Comparison of ENCODE assay signal across 1 cellular context in the genomic region with DNA sequence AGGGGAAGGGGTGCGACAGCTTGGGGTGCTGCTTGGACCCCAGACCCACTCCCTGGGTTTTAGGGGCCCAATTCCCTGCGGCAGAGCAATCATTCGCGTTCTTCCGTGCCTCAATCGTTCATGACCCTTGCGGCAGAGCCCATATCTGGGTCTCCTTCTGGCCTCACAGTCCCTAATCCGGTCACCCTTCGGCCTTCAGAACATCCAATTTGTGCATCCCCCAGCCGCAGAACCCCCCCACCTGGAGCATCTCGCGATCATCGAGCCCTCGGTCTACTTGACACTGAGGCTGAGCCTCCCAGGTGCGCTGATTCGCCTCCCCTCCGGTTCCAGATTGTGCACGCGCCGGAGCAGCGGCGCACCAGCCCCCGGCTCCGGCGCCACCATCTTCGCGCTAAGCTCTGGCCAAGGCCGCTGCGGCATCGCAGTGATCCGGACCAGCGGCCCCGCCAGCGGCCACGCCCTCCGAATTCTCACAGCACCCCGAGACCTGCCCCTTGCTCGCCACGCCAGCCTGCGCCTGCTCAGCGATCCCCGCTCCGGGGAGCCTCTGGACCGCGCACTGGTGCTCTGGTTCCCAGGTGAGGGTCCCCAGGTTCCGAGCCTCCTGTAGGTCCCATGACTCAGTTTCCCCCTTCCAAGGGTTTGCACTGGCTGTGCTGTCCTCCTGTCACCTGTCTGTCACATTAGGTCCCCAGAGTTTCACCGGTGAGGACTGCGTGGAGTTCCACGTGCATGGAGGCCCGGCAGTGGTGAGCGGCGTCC.
TF ChIP-seq lines count a peak whose summit lies in the region.

No MANE protein-coding gene starts in this region.

TF ChIP-seq in HepG2, 621 proteins besides CTCF, POLR2A, EP300 and RAD21 (continues in another document):
- no peak for TF ChIP-seq ZNF382 (CRISPR knock-in tag; IDR thresholded peaks at IDR 0.05; ENCODE audit: borderline replicate concordance)
- TF ChIP-seq AKNA (CRISPR knock-in tag; IDR thresholded peaks at IDR 0.05; ENCODE audit: borderline replicate concordance) = 0 out of 2 replicates have a peak, but pooled peaks have one; percentile 31
- TF ChIP-seq, protein P1, sequence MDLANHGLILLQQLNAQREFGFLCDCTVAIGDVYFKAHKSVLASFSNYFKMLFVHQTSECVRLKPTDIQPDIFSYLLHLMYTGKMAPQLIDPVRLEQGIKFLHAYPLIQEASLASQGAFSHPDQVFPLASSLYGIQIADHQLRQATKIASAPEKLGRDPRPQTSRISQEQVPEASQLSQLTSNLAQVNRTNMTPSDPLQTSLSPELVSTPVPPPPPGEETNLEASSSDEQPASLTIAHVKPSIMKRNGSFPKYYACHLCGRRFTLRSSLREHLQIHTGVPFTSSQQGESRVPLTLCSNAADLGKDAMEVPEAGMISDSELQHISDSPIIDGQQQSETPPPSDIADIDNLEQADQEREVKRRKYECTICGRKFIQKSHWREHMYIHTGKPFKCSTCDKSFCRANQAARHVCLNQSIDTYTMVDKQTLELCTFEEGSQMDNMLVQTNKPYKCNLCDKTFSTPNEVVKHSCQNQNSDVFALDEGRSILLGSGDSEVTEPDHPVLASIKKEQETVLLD (CRISPR knock-in tag; IDR thresholded peaks at IDR 0.05; ENCODE audit: low read depth) = no peak
- 0 out of 2 replicates have a peak, but pooled peaks have one; percentile 11 for TF ChIP-seq ZNF292 (CRISPR knock-in tag; IDR thresholded peaks at IDR 0.05; ENCODE audit: borderline replicate concordance, low read depth)
- peak; percentile 49; the same call in 1 of the 2 replicates for TF ChIP-seq ZNF367 (CRISPR knock-in tag; IDR thresholded peaks at IDR 0.05; ENCODE audit: borderline replicate concordance)
- 0 out of 2 replicates have a peak, but pooled peaks have one; percentile 15 for TF ChIP-seq ZNF614 (CRISPR knock-in tag; IDR thresholded peaks at IDR 0.05; ENCODE audit: borderline replicate concordance)
- no peak for TF ChIP-seq MAFG (CRISPR knock-in tag; IDR thresholded peaks at IDR 0.05)
- peak; percentile 17; the same call in 1 of the 2 replicates for TF ChIP-seq YEATS4 (CRISPR knock-in tag; IDR thresholded peaks at IDR 0.05; ENCODE audit: borderline replicate concordance)
- TF ChIP-seq FOSL1 (CRISPR knock-in tag; IDR thresholded peaks at IDR 0.05; ENCODE audit: borderline replicate concordance) = peak; percentile 46; the same call in 1 of the 2 replicates
- TF ChIP-seq ZNF451 (CRISPR knock-in tag; IDR thresholded peaks at IDR 0.05) = 0 out of 2 replicates have a peak, but pooled peaks have one; percentile 27
- TF ChIP-seq ZNF589 (CRISPR knock-in tag; conservative IDR thresholded peaks at IDR 0.05) = peak; percentile 22; the same call in 1 of the 2 replicates
- TF ChIP-seq KLF12 (CRISPR knock-in tag; IDR thresholded peaks at IDR 0.05; ENCODE audit: borderline replicate concordance) = peak; percentile 76; the same call in 1 of the 2 replicates
- TF ChIP-seq GATAD1 (CRISPR knock-in tag; IDR thresholded peaks at IDR 0.05) = no peak
- TF ChIP-seq ZMYM4 (CRISPR knock-in tag; IDR thresholded peaks at IDR 0.05) = 0 out of 2 replicates have a peak, but pooled peaks have one; percentile 5
- no peak for TF ChIP-seq THAP11 (CRISPR knock-in tag; IDR thresholded peaks at IDR 0.05)
- no peak for TF ChIP-seq FOXM1 (CRISPR knock-in tag; IDR thresholded peaks at IDR 0.05)
- TF ChIP-seq ZNF607 (CRISPR knock-in tag; IDR thresholded peaks at IDR 0.05; ENCODE audit: borderline replicate concordance) = peak; percentile 48; the same call in 1 of the 2 replicates
- TF ChIP-seq ZNF124 (CRISPR knock-in tag; IDR thresholded peaks at IDR 0.05) = no peak
- no peak for TF ChIP-seq FIP1L1 (IDR thresholded peaks at IDR 0.05; ENCODE audit: borderline replicate concordance, insufficient read depth, low read depth, low read length)
- no peak; the same call in 1 of the 2 replicates for TF ChIP-seq ZNF891 (CRISPR knock-in tag; IDR thresholded peaks at IDR 0.05)
- TF ChIP-seq ZFY (CRISPR knock-in tag; IDR thresholded peaks at IDR 0.05) = 0 out of 2 replicates have a peak, but pooled peaks have one; percentile 3
- TF ChIP-seq AGO2 (optimal IDR thresholded peaks at IDR 0.05; ENCODE audit: low read depth, low read length) = peak; percentile 84
- TF ChIP-seq ZNF138 (CRISPR knock-in tag; IDR thresholded peaks at IDR 0.05; ENCODE audit: low read depth) = no peak
- peak; percentile 22; the same call in 1 of the 2 replicates for TF ChIP-seq WIZ (CRISPR knock-in tag; IDR thresholded peaks at IDR 0.05)
- 0 out of 2 replicates have a peak, but pooled peaks have one; percentile 49 for TF ChIP-seq TEAD2 (CRISPR knock-in tag; IDR thresholded peaks at IDR 0.05)
- TF ChIP-seq KDM5B (CRISPR knock-in tag; IDR thresholded peaks at IDR 0.05; ENCODE audit: borderline replicate concordance) = 0 out of 2 replicates have a peak, but pooled peaks have one; percentile 43
- TF ChIP-seq ZNF562 (CRISPR knock-in tag; IDR thresholded peaks at IDR 0.05; ENCODE audit: borderline replicate concordance) = no peak
- no peak for TF ChIP-seq ZNF652 (CRISPR knock-in tag; IDR thresholded peaks at IDR 0.05; ENCODE audit: borderline replicate concordance, low read depth)
- peak; percentile 74 for TF ChIP-seq RBFOX2 (IDR thresholded peaks at IDR 0.05; ENCODE audit: low read depth, low read length)
- TF ChIP-seq, protein P2, sequence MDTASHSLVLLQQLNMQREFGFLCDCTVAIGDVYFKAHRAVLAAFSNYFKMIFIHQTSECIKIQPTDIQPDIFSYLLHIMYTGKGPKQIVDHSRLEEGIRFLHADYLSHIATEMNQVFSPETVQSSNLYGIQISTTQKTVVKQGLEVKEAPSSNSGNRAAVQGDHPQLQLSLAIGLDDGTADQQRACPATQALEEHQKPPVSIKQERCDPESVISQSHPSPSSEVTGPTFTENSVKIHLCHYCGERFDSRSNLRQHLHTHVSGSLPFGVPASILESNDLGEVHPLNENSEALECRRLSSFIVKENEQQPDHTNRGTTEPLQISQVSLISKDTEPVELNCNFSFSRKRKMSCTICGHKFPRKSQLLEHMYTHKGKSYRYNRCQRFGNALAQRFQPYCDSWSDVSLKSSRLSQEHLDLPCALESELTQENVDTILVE (CRISPR knock-in tag; IDR thresholded peaks at IDR 0.05) = no peak
- no peak for TF ChIP-seq ZNF503 (CRISPR knock-in tag; IDR thresholded peaks at IDR 0.05)
- 0 out of 2 replicates have a peak, but pooled peaks have one; percentile 51 for TF ChIP-seq ZBTB39 (CRISPR knock-in tag; IDR thresholded peaks at IDR 0.05)
- peak; percentile 73 for TF ChIP-seq CHD2 (IDR thresholded peaks at IDR 0.05; ENCODE audit: low read depth, low read length)
- 0 out of 2 replicates have a peak, but pooled peaks have one; percentile 28 for TF ChIP-seq KAT7 (CRISPR knock-in tag; IDR thresholded peaks at IDR 0.05; ENCODE audit: borderline replicate concordance)
- TF ChIP-seq ZNF337 (CRISPR knock-in tag; IDR thresholded peaks at IDR 0.05; ENCODE audit: borderline replicate concordance, low read depth) = 0 out of 2 replicates have a peak, but pooled peaks have one; percentile 10
- TF ChIP-seq, protein P3, sequence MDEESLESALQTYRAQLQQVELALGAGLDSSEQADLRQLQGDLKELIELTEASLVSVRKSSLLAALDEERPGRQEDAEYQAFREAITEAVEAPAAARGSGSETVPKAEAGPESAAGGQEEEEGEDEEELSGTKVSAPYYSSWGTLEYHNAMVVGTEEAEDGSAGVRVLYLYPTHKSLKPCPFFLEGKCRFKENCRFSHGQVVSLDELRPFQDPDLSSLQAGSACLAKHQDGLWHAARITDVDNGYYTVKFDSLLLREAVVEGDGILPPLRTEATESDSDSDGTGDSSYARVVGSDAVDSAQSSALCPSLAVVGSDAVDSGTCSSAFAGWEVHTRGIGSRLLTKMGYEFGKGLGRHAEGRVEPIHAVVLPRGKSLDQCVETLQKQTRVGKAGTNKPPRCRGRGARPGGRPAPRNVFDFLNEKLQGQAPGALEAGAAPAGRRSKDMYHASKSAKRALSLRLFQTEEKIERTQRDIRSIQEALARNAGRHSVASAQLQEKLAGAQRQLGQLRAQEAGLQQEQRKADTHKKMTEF (CRISPR knock-in tag; IDR thresholded peaks at IDR 0.05) = peak; percentile 43; the same call in 1 of the 2 replicates
- TF ChIP-seq, protein P4, sequence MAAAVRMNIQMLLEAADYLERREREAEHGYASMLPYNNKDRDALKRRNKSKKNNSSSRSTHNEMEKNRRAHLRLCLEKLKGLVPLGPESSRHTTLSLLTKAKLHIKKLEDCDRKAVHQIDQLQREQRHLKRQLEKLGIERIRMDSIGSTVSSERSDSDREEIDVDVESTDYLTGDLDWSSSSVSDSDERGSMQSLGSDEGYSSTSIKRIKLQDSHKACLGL (CRISPR knock-in tag; IDR thresholded peaks at IDR 0.05) = 0 out of 2 replicates have a peak, but pooled peaks have one; percentile 75
- peak; percentile 88 for TF ChIP-seq ZNF672 (CRISPR knock-in tag; IDR thresholded peaks at IDR 0.05)
- TF ChIP-seq, protein P5, sequence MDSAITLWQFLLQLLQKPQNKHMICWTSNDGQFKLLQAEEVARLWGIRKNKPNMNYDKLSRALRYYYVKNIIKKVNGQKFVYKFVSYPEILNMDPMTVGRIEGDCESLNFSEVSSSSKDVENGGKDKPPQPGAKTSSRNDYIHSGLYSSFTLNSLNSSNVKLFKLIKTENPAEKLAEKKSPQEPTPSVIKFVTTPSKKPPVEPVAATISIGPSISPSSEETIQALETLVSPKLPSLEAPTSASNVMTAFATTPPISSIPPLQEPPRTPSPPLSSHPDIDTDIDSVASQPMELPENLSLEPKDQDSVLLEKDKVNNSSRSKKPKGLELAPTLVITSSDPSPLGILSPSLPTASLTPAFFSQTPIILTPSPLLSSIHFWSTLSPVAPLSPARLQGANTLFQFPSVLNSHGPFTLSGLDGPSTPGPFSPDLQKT (CRISPR knock-in tag; IDR thresholded peaks at IDR 0.05; ENCODE audit: borderline replicate concordance) = peak; percentile 71; the same call in 1 of the 2 replicates
- TF ChIP-seq, protein P6, sequence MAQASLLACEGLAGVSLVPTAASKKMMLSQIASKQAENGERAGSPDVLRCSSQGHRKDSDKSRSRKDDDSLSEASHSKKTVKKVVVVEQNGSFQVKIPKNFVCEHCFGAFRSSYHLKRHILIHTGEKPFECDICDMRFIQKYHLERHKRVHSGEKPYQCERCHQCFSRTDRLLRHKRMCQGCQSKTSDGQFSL (CRISPR knock-in tag; IDR thresholded peaks at IDR 0.05) = peak; percentile 74; the same call in 1 of the 2 replicates
